In the genomic region with DNA sequence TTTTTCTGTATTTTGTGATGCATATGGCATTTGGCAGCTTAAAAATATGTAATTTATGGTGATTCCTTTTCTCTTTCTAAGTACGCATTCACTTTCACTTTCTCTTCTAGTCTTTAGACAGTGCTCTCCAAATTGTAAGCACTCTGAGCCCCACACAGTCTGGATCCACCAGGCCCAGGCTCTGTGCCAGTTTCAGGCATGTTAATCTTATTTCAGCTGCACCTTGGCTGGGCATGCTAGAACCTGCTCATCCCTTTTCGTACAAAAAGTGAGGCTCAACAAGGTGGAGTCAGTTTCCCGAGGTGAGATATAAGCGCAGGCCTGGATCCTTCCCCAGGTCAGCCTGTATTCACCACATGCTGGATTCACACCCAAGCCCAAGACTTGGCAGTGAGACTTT, we compare ENCODE assay signal across 7 cellular contexts.
DNase-seq lines count a peak whose midpoint lies in the region; ATAC-seq and TF ChIP-seq lines count a peak whose summit lies in the region.

No MANE protein-coding gene starts in this region.

- WGBS in aorta, 2 donors: 75% methylated on average over 4 of the region's 4 CpGs

- H3K27ac ChIP-seq in left ventricle myocardium inferior (replicated peaks) (peak overlapping the region; percentile 23), aorta (ENCODE audit: low read depth in 1 of 2, low read length in 2 of 2) (no peak overlapping the region)

- DNase-seq in SK-MEL-5 (ENCODE audit: low read depth, low spot score) (peak; percentile 42), left ventricle myocardium inferior (no peak), aorta (no peak), HEK293T (ENCODE audit: extremely low spot score) (no peak)

- no peak for TF ChIP-seq CTCF in left ventricle myocardium inferior (IDR thresholded peaks at IDR 0.05; ENCODE audit: borderline replicate concordance)

- no peaks in the 10 kb centered on the region for H3K9me3 ChIP-seq in left ventricle myocardium inferior (replicated peaks)
- H3K9me3 ChIP-seq in aorta (ENCODE audit: control insufficient read depth, low read length): no peaks in the 10 kb centered on the region

- POLR2A ChIA-PET in HEK293T (lab: Yijun Ruan, JAX): no interaction called here

- in situ Hi-C loops in SK-MEL-5 (cut with HindIII; ENCODE audit: low pct_unique_long_range_greater_than_20kb, low sequenced_read_pairs): no loop called here

- intact Hi-C loops in left ventricle myocardium inferior (cut with micrococcal nuclease) (no loop called here), aorta (cut with DNase I) (no loop called here)

- ATAC-seq in GM18498 (IDR thresholded peaks at IDR 0.05; ENCODE audit: unreplicated experiment) (peak; percentile 91), HG03175 (IDR thresholded peaks at IDR 0.05; ENCODE audit: unreplicated experiment) (peak; percentile 60), aorta (ENCODE audit: low FRiP score) (peak; percentile 51), HG03159 (IDR thresholded peaks at IDR 0.05; ENCODE audit: unreplicated experiment) (no peak)

- H3K4me1 ChIP-seq in left ventricle myocardium inferior (peaks cover 7% of the 10 kb centered on the region), aorta (ENCODE audit: control insufficient read depth in 1 of 2, insufficient read depth in 2 of 2, low read length in 2 of 2) (no peaks in the 10 kb centered on the region)

- no peaks in the 10 kb centered on the region for H3K36me3 ChIP-seq in left ventricle myocardium inferior
- H3K36me3 ChIP-seq in aorta (ENCODE audit: control insufficient read depth in 1 of 2, insufficient read depth in 2 of 2, low read length in 1 of 2): no peaks in the 10 kb centered on the region

- peaks cover 11% of the 10 kb centered on the region for H3K27me3 ChIP-seq in left ventricle myocardium inferior (ENCODE audit: low read depth)
- peaks cover 0 to 2% of the 10 kb centered on the region in 2 donors for H3K27me3 ChIP-seq in aorta (ENCODE audit: control insufficient read depth in 1 of 2, insufficient read depth in 2 of 2, low read length in 1 of 2)

- CTCF ChIA-PET in HEK293T (lab: Yijun Ruan, JAX): interaction anchor here (1.1 kb wide), 1 partner anchor 82 kb away, joined by 3 read pairs; no protein-coding TSS in a partner anchor

- peak overlapping the region; percentile 43 for H3K4me3 ChIP-seq in left ventricle myocardium inferior
- no peak overlapping the region for H3K4me3 ChIP-seq in aorta (ENCODE audit: low read length in 2 of 2)

TF ChIP-seq in HEK293T, 16 proteins besides CTCF, POLR2A, EP300 and RAD21:
- no peak for TF ChIP-seq ELF4 (IDR thresholded peaks at IDR 0.05)
- TF ChIP-seq BHLHE40 (IDR thresholded peaks at IDR 0.05; ENCODE audit: borderline replicate concordance): no peak
- no peak for TF ChIP-seq CTBP1 (IDR thresholded peaks at IDR 0.05; ENCODE audit: borderline replicate concordance)
- TF ChIP-seq, protein P1, sequence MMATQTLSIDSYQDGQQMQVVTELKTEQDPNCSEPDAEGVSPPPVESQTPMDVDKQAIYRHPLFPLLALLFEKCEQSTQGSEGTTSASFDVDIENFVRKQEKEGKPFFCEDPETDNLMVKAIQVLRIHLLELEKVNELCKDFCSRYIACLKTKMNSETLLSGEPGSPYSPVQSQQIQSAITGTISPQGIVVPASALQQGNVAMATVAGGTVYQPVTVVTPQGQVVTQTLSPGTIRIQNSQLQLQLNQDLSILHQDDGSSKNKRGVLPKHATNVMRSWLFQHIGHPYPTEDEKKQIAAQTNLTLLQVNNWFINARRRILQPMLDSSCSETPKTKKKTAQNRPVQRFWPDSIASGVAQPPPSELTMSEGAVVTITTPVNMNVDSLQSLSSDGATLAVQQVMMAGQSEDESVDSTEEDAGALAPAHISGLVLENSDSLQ (IDR thresholded peaks at IDR 0.05): no peak
- no peak for TF ChIP-seq SP1 (IDR thresholded peaks at IDR 0.05)
- TF ChIP-seq TARDBP (IDR thresholded peaks at IDR 0.05): no peak
- no peak for TF ChIP-seq FOXM1 (IDR thresholded peaks at IDR 0.05; ENCODE audit: borderline replicate concordance)
- TF ChIP-seq L3MBTL2 (conservative IDR thresholded peaks at IDR 0.05): no peak
- TF ChIP-seq ARNT (IDR thresholded peaks at IDR 0.05): no peak
- no peak for TF ChIP-seq FOXK2 (IDR thresholded peaks at IDR 0.05)
- no peak for TF ChIP-seq SUZ12 (IDR thresholded peaks at IDR 0.05)
- no peak for TF ChIP-seq FOXA1 (IDR thresholded peaks at IDR 0.05)
- TF ChIP-seq HDGF (IDR thresholded peaks at IDR 0.05; ENCODE audit: borderline replicate concordance): no peak
TF ChIP-seq in HEK293T: peak in this region for 0.
